Comparison of ENCODE assay signal across 19 cellular contexts in genomic region chr2:235032466-235032865, GRCh38.
DNase-seq lines count a peak whose midpoint lies in the region; ATAC-seq, FAIRE-seq and TF ChIP-seq lines count a peak whose summit lies in the region.
"Had no signal": no experiment of that assay in that cellular context is flagged by ENCODE, and none has a peak within 500 bp of the region (broad histone marks: within the 10 kb centered on the region; RNA-seq: fewer than 3 reads in every experiment).

No MANE protein-coding gene starts in this region.

- no peak overlapping the region for H4K8ac ChIP-seq in mesenchymal stem cell (ENCODE audit: low read length)
- no peak overlapping the region for H4K8ac ChIP-seq in trophoblast cell (ENCODE audit: low read depth, low read length)

- H2BK15ac ChIP-seq in mesenchymal stem cell (ENCODE audit: low read depth, poor library complexity, severe bottlenecking), result no peak overlapping the region

- H2AK5ac ChIP-seq in mesenchymal stem cell (ENCODE audit: low read length, severe bottlenecking), result no peak overlapping the region
- H2AK5ac ChIP-seq in trophoblast cell (ENCODE audit: low read length), result no peak overlapping the region

- H4K20me1 ChIP-seq in BLaER1, result no peaks in the 10 kb centered on the region
- H4K20me1 ChIP-seq in BLaER1 treated with 17β-estradiol and CSF1 and Interleukin-3, amounts not matched to agents 10 nM and 100 nM, result no peaks in the 10 kb centered on the region; a peak in 2 of 22 replicates

- H3K14ac ChIP-seq in mesenchymal stem cell (ENCODE audit: low read length in 2 of 2) (peak overlapping the region in 1 of 2 experiments; percentile 1), trophoblast cell (ENCODE audit: low read length) (no peak overlapping the region)

- H2AFZ ChIP-seq in mesenchymal stem cell (ENCODE audit: low read depth, low read length), result no peak overlapping the region
- no peak overlapping the region for H2AFZ ChIP-seq in trophoblast cell (ENCODE audit: insufficient read depth, low read length, poor library complexity)

- H3K4me1 ChIP-seq in BLaER1, result peaks cover 22% of the 10 kb centered on the region
- H3K4me1 ChIP-seq in BLaER1 treated with 17β-estradiol and CSF1 and Interleukin-3, amounts not matched to agents 10 nM and 100 nM, result peaks cover 0 to 22% (median 17%) of the 10 kb centered on the region in 10 experiments; a peak in 12 of 20 replicates
- H3K4me1 ChIP-seq in mesenchymal stem cell (ENCODE audit: control insufficient read depth, insufficient read depth, low read depth, low read length), result peaks cover 58% of the 10 kb centered on the region
- H3K4me1 ChIP-seq in trophoblast cell (ENCODE audit: control insufficient read depth in 1 of 2, insufficient read depth in 2 of 2, low read length in 2 of 2), result peaks cover 4 to 6% of the 10 kb centered on the region in 2 experiments
- H3K4me1 ChIP-seq in kidney (ENCODE audit: control insufficient read depth in 1 of 2, insufficient read depth in 1 of 2, low read depth in 1 of 2, low read length in 2 of 2), result no peaks in the 10 kb centered on the region
- H3K4me1 ChIP-seq: BE2C had no signal

- H2BK12ac ChIP-seq in mesenchymal stem cell (ENCODE audit: low read length in 2 of 2), result peak overlapping the region in 1 of 2 experiments; percentile 45
- H2BK12ac ChIP-seq in trophoblast cell (ENCODE audit: low read length), result no peak overlapping the region

- no peak for FAIRE-seq in kidney (lab: Jason Lieb, UNC)
- FAIRE-seq: A204.1, GM12892 had no signal

- ATAC-seq in GM21717 (IDR thresholded peaks at IDR 0.05; ENCODE audit: unreplicated experiment) (no peak), GM21786 (IDR thresholded peaks at IDR 0.05; ENCODE audit: unreplicated experiment) (no peak), GM18498 (IDR thresholded peaks at IDR 0.05; ENCODE audit: unreplicated experiment) (no peak)

- H3K4ac ChIP-seq in mesenchymal stem cell (ENCODE audit: low read depth in 1 of 2, low read length in 2 of 2) (no peak overlapping the region), trophoblast cell (ENCODE audit: low read depth, low read length) (no peak overlapping the region)

- H3K27me3 ChIP-seq in BLaER1, result no peaks in the 10 kb centered on the region
- H3K27me3 ChIP-seq in BLaER1 treated with 17β-estradiol and CSF1 and Interleukin-3, amounts not matched to agents 10 nM and 100 nM, result no peaks in the 10 kb centered on the region
- H3K27me3 ChIP-seq in mesenchymal stem cell (ENCODE audit: control insufficient read depth in 1 of 2, insufficient read depth in 1 of 2, low read length in 2 of 2), result no peaks in the 10 kb centered on the region
- H3K27me3 ChIP-seq in trophoblast cell (ENCODE audit: insufficient read depth, low read length), result no peaks in the 10 kb centered on the region
- H3K27me3 ChIP-seq: BE2C had no signal

- H3K4me3 ChIP-seq in BLaER1 (no peak overlapping the region), mesenchymal stem cell (ENCODE audit: insufficient read depth in 1 of 2, low read depth in 1 of 2, low read length in 2 of 2) (no peak overlapping the region), trophoblast cell (ENCODE audit: low read depth, low read length) (no peak overlapping the region), kidney (ENCODE audit: low read length in 2 of 2) (no peak overlapping the region)
- no peak overlapping the region for H3K4me3 ChIP-seq in BLaER1 treated with 17β-estradiol and CSF1 and Interleukin-3, amounts not matched to agents 10 nM and 100 nM

- no peak overlapping the region for H4K91ac ChIP-seq in mesenchymal stem cell (ENCODE audit: low read length)
- H4K91ac ChIP-seq in trophoblast cell (ENCODE audit: low read depth, low read length), result no peak overlapping the region

- no peaks in the 10 kb centered on the region for H3K36me3 ChIP-seq in BLaER1
- H3K36me3 ChIP-seq in BLaER1 treated with 17β-estradiol and CSF1 and Interleukin-3, amounts not matched to agents 10 nM and 100 nM, result no peaks in the 10 kb centered on the region
- H3K36me3 ChIP-seq in mesenchymal stem cell (ENCODE audit: control insufficient read depth in 1 of 2, insufficient read depth in 2 of 2, low read depth in 1 of 2, low read length in 2 of 2), result peaks cover 50 to 79% of the 10 kb centered on the region in 2 experiments
- peaks cover 23 to 25% of the 10 kb centered on the region in 2 experiments for H3K36me3 ChIP-seq in trophoblast cell (ENCODE audit: control insufficient read depth in 1 of 2, insufficient read depth in 2 of 2, low read length in 2 of 2)
- H3K36me3 ChIP-seq in kidney (ENCODE audit: control insufficient read depth in 1 of 2, insufficient read depth in 2 of 2, low read length in 2 of 2), result no peaks in the 10 kb centered on the region
- H3K36me3 ChIP-seq: BE2C had no signal

- H2BK120ac ChIP-seq in mesenchymal stem cell (ENCODE audit: low read depth, low read length) (no peak overlapping the region), trophoblast cell (ENCODE audit: insufficient read depth, low read length, poor library complexity) (no peak overlapping the region)

- no peak overlapping the region for H2BK5ac ChIP-seq in mesenchymal stem cell (ENCODE audit: low read depth, low read length, poor library complexity, severe bottlenecking)
- H2BK5ac ChIP-seq in trophoblast cell (ENCODE audit: low read depth, low read length, poor library complexity), result no peak overlapping the region

- H3K79me1 ChIP-seq in mesenchymal stem cell (replicated peaks; ENCODE audit: low read length, poor library complexity, severe bottlenecking), result no peaks in the 10 kb centered on the region
- no peaks in the 10 kb centered on the region for H3K79me1 ChIP-seq in trophoblast cell (ENCODE audit: low read length)

- H3K23ac ChIP-seq in mesenchymal stem cell (ENCODE audit: low read length in 2 of 2), result no peak overlapping the region
- no peak overlapping the region for H3K23ac ChIP-seq in trophoblast cell (ENCODE audit: low read length)

- H3K18ac ChIP-seq in mesenchymal stem cell (ENCODE audit: low read depth in 1 of 2, low read length in 2 of 2) (no peak overlapping the region), trophoblast cell (ENCODE audit: low read length) (peak overlapping the region; percentile 3)

- intact Hi-C loops in kidney (cut with DNase I), result no loop called here

- WGBS in mesenchymal stem cell, result 98% methylated on average over 16 of the region's 16 CpGs
- WGBS in trophoblast cell (ENCODE audit: extremely low coverage, insufficient coverage, insufficient read length), result no CpG with 5 or more reads among the region's 16 CpGs

- peak overlapping the region; percentile 34; the same call in 1 of the 2 replicates for H3K4me2 ChIP-seq in BLaER1
- H3K4me2 ChIP-seq in BLaER1 treated with 17β-estradiol and CSF1 and Interleukin-3, amounts not matched to agents 10 nM and 100 nM, result peak overlapping the region in 6 of 11 experiments; percentile 1 to 58 (median 22); a peak in 9 of 22 replicates
- H3K4me2 ChIP-seq in mesenchymal stem cell (ENCODE audit: low read length, poor library complexity, severe bottlenecking), result no peak overlapping the region
- H3K4me2 ChIP-seq in trophoblast cell (ENCODE audit: low read length), result no peak overlapping the region

- H3K9ac ChIP-seq in BLaER1, result no peak overlapping the region
- H3K9ac ChIP-seq in BLaER1 treated with 17β-estradiol and CSF1 and Interleukin-3, amounts not matched to agents 10 nM and 100 nM, result no peak overlapping the region
- no peak overlapping the region for H3K9ac ChIP-seq in mesenchymal stem cell (ENCODE audit: low read length)
- H3K9ac ChIP-seq in trophoblast cell (ENCODE audit: low read length), result no peak overlapping the region
- no peak overlapping the region for H3K9ac ChIP-seq in kidney (ENCODE audit: low read length in 2 of 2)

- no peak overlapping the region for H3K27ac ChIP-seq in BLaER1
- no peak overlapping the region for H3K27ac ChIP-seq in BLaER1 treated with 17β-estradiol and CSF1 and Interleukin-3, amounts not matched to agents 10 nM and 100 nM
- peak overlapping the region; percentile 6 for H3K27ac ChIP-seq in mesenchymal stem cell (ENCODE audit: low read length, poor library complexity, severe bottlenecking)
- H3K27ac ChIP-seq in trophoblast cell (ENCODE audit: low read depth, low read length), result no peak overlapping the region
- no peak overlapping the region for H3K27ac ChIP-seq in kidney (ENCODE audit: low read depth in 2 of 2, low read length in 2 of 2)
- H3K27ac ChIP-seq: HL-60 had no signal

- no peak overlapping the region for H4K12ac ChIP-seq in trophoblast cell (ENCODE audit: low read depth, low read length)

- no peak for DNase-seq in mesenchymal stem cell
- no peak for DNase-seq in trophoblast cell
- no peak for DNase-seq in kidney
- DNase-seq: ACHN; BE2C; CD4-positive, alpha-beta memory T cell; DMS153; DMS79; GDM1; HCEC 1CT; KBM-7 had no signal

- TF ChIP-seq CTCF in kidney (IDR thresholded peaks at IDR 0.05; ENCODE audit: borderline replicate concordance, extremely low read depth, insufficient read depth), result no peak

- H3K9me3 ChIP-seq in BLaER1, result no peaks in the 10 kb centered on the region
- H3K9me3 ChIP-seq in BLaER1 treated with 17β-estradiol and CSF1 and Interleukin-3, amounts not matched to agents 10 nM and 100 nM (replicated peaks in 1 of 11), result no peaks in the 10 kb centered on the region
- no peaks in the 10 kb centered on the region for H3K9me3 ChIP-seq in mesenchymal stem cell (ENCODE audit: control insufficient read depth, low read length)
- peaks cover 1% of the 10 kb centered on the region for H3K9me3 ChIP-seq in trophoblast cell (ENCODE audit: insufficient read depth, low read depth, low read length)
- no peaks in the 10 kb centered on the region for H3K9me3 ChIP-seq in kidney (ENCODE audit: control insufficient read depth in 1 of 2, low read length in 2 of 2)
- H3K9me3 ChIP-seq: BE2C had no signal

- H3K79me2 ChIP-seq in trophoblast cell (ENCODE audit: control insufficient read depth, insufficient read depth, low read length, poor library complexity), result no peaks in the 10 kb centered on the region

Comparison
In these comparisons a context has a peak if more than half of its experiments do, and no peak if none do; other contexts are left out.
1. H3K4me2 ChIP-seq: peak in BLaER1 (single experiment) and BLaER1 treated with 17β-estradiol and CSF1 and Interleukin-3, amounts not matched to agents 10 nM and 100 nM (6 of 11); none in mesenchymal stem cell (single experiment) and trophoblast cell (single experiment).